1 cellular context compared by ENCODE assay signal in genomic region chr14:102969060-102969791, GRCh38.
TF ChIP-seq lines count a peak whose summit lies in the region.

No MANE protein-coding gene starts in this region.

TF ChIP-seq in IMR-90, 13 proteins besides CTCF, POLR2A, EP300 and RAD21 (continued from another document):
- TF ChIP-seq RCOR1 (IDR thresholded peaks at IDR 0.05; ENCODE audit: insufficient replicate concordance, low read length) (no peak), NFE2L2 (IDR thresholded peaks at IDR 0.05; ENCODE audit: low read depth, low read length) (no peak), RFX5 (IDR thresholded peaks at IDR 0.05; ENCODE audit: low read depth, low read length) (no peak), SMC3 (IDR thresholded peaks at IDR 0.05; ENCODE audit: low read depth, low read length) (no peak)
